In the genomic region with DNA sequence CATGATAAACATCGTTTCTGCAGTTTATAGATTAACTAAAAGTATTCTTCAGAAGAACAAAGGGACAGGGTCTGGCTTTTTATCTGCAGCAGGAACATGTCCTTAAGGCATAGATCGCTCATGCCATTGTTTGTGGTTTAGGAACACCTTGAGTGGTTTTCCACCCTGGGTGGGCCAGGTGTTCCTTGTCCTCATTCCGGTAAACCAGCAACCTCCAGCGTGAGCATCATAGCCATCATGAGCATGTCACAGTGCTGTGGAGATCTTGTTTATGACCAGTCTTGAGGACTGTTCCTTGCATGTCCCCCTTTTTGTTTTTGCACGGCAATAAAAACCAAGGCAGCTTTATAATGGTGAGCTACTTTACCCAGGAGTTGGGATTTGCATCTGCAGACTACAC, we compare ENCODE assay signal across 1 cellular context.
TF ChIP-seq lines count a peak whose summit lies in the region.

No MANE protein-coding gene starts in this region.

TF ChIP-seq in H1, 55 proteins besides CTCF, POLR2A, EP300 and RAD21:
- TF ChIP-seq SUZ12 (IDR thresholded peaks at IDR 0.05; ENCODE audit: low read length) (no peak), CHD1 (IDR thresholded peaks at IDR 0.05; ENCODE audit: low read depth, low read length) (no peak), YY1 (IDR thresholded peaks at IDR 0.05; ENCODE audit: low read depth, low read length) (no peak), POU5F1 (IDR thresholded peaks at IDR 0.05; ENCODE audit: low read depth, low read length) (no peak), KDM1A (IDR thresholded peaks at IDR 0.05; ENCODE audit: borderline replicate concordance, low read length) (0 out of 2 replicates have a peak, but pooled peaks have one; percentile 66), EGR1 (IDR thresholded peaks at IDR 0.05; ENCODE audit: borderline replicate concordance, low read depth, low read length) (no peak), MAFK (IDR thresholded peaks at IDR 0.05; ENCODE audit: low read depth, low read length) (no peak)
